Comparison of ENCODE assay signal across 8 cellular contexts in the genomic region with DNA sequence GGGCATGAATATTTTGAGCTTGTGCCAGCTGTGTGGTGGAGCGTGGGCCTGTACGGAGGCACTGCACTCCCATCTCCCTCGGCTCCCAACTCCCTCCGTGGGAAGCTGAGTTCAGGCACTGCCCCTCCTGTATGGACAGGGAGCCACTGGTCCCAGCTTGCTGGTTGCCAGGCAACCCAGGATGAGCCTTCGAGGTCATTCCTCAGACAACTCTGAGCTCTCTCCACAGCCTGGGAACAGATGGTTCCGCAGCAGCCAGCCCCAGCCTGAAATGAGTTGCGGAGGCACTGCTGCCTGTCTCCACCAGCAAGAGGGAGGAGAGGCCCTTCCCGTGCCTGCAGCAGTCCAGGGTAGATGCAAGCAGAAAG. TPM values are rescaled to one million over a fixed set of nuclear protein-coding genes. Genes with fewer than 3 reads are reported as not detected.
DNase-seq lines count a peak whose midpoint lies in the region; ATAC-seq lines count a peak whose summit lies in the region.

No MANE protein-coding gene starts in this region.

- peak; percentile 31 for DNase-seq in EL
- peak; percentile 70 for DNase-seq in NCI-H524 treated with DMSO at 0.1 percent for 48 hours (lab: John Stamatoyannopoulos, UW)
- DNase-seq in stimulated activated CD4-positive, alpha-beta T cell treated with anti-CD3 and anti-CD28 coated beads, Interleukin-2, amount 100 ng/mL, for 24 hours: no peak
- no peak for DNase-seq in naive thymus-derived CD4-positive, alpha-beta T cell
- no peak for DNase-seq in central memory CD4-positive, alpha-beta T cell
- no peak for DNase-seq in activated gamma-delta T cell treated with Interleukin-2 at 50 U/mL for 16 hours

- peaks cover 0 to 3% (median 0%) of the 10 kb centered on the region in 5 donors for H3K27me3 Mint-ChIP-seq in naive thymus-derived CD4-positive, alpha-beta T cell

- peak overlapping the region; percentile 6 for H2AFZ ChIP-seq in neuron (ENCODE audit: low read depth, low read length)

- no peak overlapping the region for H3K27ac ChIP-seq in naive thymus-derived CD4-positive, alpha-beta T cell (ENCODE audit: low read depth, low read length)

- H3K27me3 ChIP-seq in neuron (ENCODE audit: insufficient read depth, low read length): no peaks in the 10 kb centered on the region
- no peaks in the 10 kb centered on the region for H3K27me3 ChIP-seq in naive thymus-derived CD4-positive, alpha-beta T cell (ENCODE audit: control insufficient read depth in 2 of 2, insufficient read depth in 2 of 2, low read length in 2 of 2)

- H3K4me1 Mint-ChIP-seq in naive thymus-derived CD4-positive, alpha-beta T cell: no peaks in the 10 kb centered on the region

- H3K4me1 ChIP-seq in neuron (ENCODE audit: insufficient read depth, low read length): peaks cover 17% of the 10 kb centered on the region
- no peaks in the 10 kb centered on the region for H3K4me1 ChIP-seq in naive thymus-derived CD4-positive, alpha-beta T cell (ENCODE audit: control insufficient read depth in 2 of 2, insufficient read depth in 2 of 2, low read length in 2 of 2)

- no peaks in the 10 kb centered on the region for H3K36me3 ChIP-seq in neuron (ENCODE audit: insufficient read depth, low read length)
- no peaks in the 10 kb centered on the region for H3K36me3 ChIP-seq in naive thymus-derived CD4-positive, alpha-beta T cell (ENCODE audit: control insufficient read depth in 2 of 3, insufficient read depth in 3 of 3, low read length in 3 of 3)

- intact Hi-C loops in naive thymus-derived CD4-positive, alpha-beta T cell (cut with micrococcal nuclease): no loop called here

- no peak overlapping the region for H3K27ac Mint-ChIP-seq in naive thymus-derived CD4-positive, alpha-beta T cell

- no peak overlapping the region for H3K4me3 Mint-ChIP-seq in naive thymus-derived CD4-positive, alpha-beta T cell

- no peaks in the 10 kb centered on the region for H3K9me3 ChIP-seq in neuron (ENCODE audit: low read length)
- no peaks in the 10 kb centered on the region for H3K9me3 ChIP-seq in naive thymus-derived CD4-positive, alpha-beta T cell (ENCODE audit: control insufficient read depth in 2 of 3, low read length in 3 of 3)

- H3K9me3 Mint-ChIP-seq in naive thymus-derived CD4-positive, alpha-beta T cell: peaks cover 0 to 1% (median 0%) of the 10 kb centered on the region in 11 donors

- no peaks in the 10 kb centered on the region for H3K36me3 Mint-ChIP-seq in naive thymus-derived CD4-positive, alpha-beta T cell

- H3K4me3 ChIP-seq in neuron (ENCODE audit: low read length): peak overlapping the region; percentile 2
- no peak overlapping the region for H3K4me3 ChIP-seq in naive thymus-derived CD4-positive, alpha-beta T cell (ENCODE audit: low read length)

- CTCF ChIA-PET in naive thymus-derived CD4-positive, alpha-beta T cell (lab: Charles Lee): no interaction called here

- peak; percentile 59 for ATAC-seq in esophagus mucosa
- ATAC-seq in naive thymus-derived CD4-positive, alpha-beta T cell: no peak

- POLR2A ChIA-PET in naive thymus-derived CD4-positive, alpha-beta T cell (lab: Charles Lee): no interaction called here

RNA-seq across cellular contexts. Expression of a gene that starts 58.4 kb away (rescaled TPM):
- total RNA-seq in esophagus mucosa: 51.3 TPM
- total RNA-seq in naive thymus-derived CD4-positive, alpha-beta T cell: under 1 TPM in 1 of 5 experiments, not detected in 4; 0.88 TPM
- polyA plus RNA-seq in naive thymus-derived CD4-positive, alpha-beta T cell: not detected

Comparison
In these comparisons a context has a peak if more than half of its experiments do, and no peak if none do; other contexts are left out.
1. DNase-seq: peak in EL (single experiment) and NCI-H524 treated with DMSO at 0.1 percent for 48 hours (single experiment); none in stimulated activated CD4-positive, alpha-beta T cell treated with anti-CD3 and anti-CD28 coated beads, Interleukin-2, amount 100 ng/mL, for 24 hours (0 of 2), naive thymus-derived CD4-positive, alpha-beta T cell (0 of 9), central memory CD4-positive, alpha-beta T cell (single experiment) and activated gamma-delta T cell treated with Interleukin-2 at 50 U/mL for 16 hours (single experiment).
2. RNA of a gene that starts 58.4 kb away (total RNA-seq): 51.3 TPM in esophagus mucosa (single experiment); 0.88 TPM in naive thymus-derived CD4-positive, alpha-beta T cell; every median in the first group is over 10 times any median in the second.